10 cellular contexts compared by ENCODE assay signal in genomic region chr2:39779926-39780325, GRCh38. TPM values are rescaled to one million over a fixed set of nuclear protein-coding genes. Genes with fewer than 3 reads are reported as not detected.
DNase-seq lines count a peak whose midpoint lies in the region; ATAC-seq, FAIRE-seq and TF ChIP-seq lines count a peak whose summit lies in the region.
"Had no signal": no experiment of that assay in that cellular context is flagged by ENCODE, and none has a peak within 500 bp of the region (broad histone marks: within the 10 kb centered on the region; RNA-seq: fewer than 3 reads in every experiment).

No MANE protein-coding gene starts in this region.

- TF ChIP-seq CTCF in activated B cell treated with CpG ODN at 0.5 μM for 24 hours (IDR thresholded peaks at IDR 0.05) (no peak), hepatocyte (IDR thresholded peaks at IDR 0.05; ENCODE audit: poor library complexity) (no peak), kidney (IDR thresholded peaks at IDR 0.05; ENCODE audit: borderline replicate concordance, extremely low read depth, insufficient read depth) (no peak)

- ATAC-seq in activated B cell treated with CpG ODN at 0.5 μM for 24 hours (ENCODE audit: low read depth): no peak
- ATAC-seq in stimulated activated naive B cell treated with anti-CD40 and anti-IgM and Interleukin-4, amounts not matched to agents 10 μg/mL and 1 μg/mL and 100 μg/mL, for 72 hours (replicated peaks): no peak
- ATAC-seq in GM19395 (IDR thresholded peaks at IDR 0.05; ENCODE audit: unreplicated experiment): no peak

- H3K79me2 ChIP-seq in hepatocyte: peaks cover 36% of the 10 kb centered on the region

- H3K36me3 ChIP-seq in hepatocyte (replicated peaks; ENCODE audit: insufficient read depth, low read depth): no peaks in the 10 kb centered on the region
- no peaks in the 10 kb centered on the region for H3K36me3 ChIP-seq in kidney (ENCODE audit: control insufficient read depth in 1 of 2, insufficient read depth in 2 of 2, low read length in 2 of 2)
- H3K36me3 ChIP-seq in HAP-1 (replicated peaks): peaks cover 4% of the 10 kb centered on the region; the same call in 1 of the 2 replicates

- H3K4me3 Mint-ChIP-seq in T-helper 1 cell treated with Interleukin-12 subunit alpha and Interleukin-12 subunit beta and Interleukin-4 antibody, amounts not matched to agents 30 μg/mL and 1 μg/mL, for 36 hours: peak overlapping the region; percentile 91
- peak overlapping the region; percentile 89 for H3K4me3 Mint-ChIP-seq in activated B cell treated with CpG ODN at 0.5 μM for 24 hours
- peak overlapping the region; percentile 89 to 94 for H3K4me3 Mint-ChIP-seq in stimulated activated naive B cell treated with anti-CD40 and anti-IgM and Interleukin-4, amounts not matched to agents 10 μg/mL and 1 μg/mL and 100 μg/mL, for 72 hours

- H3K9me3 ChIP-seq in hepatocyte (ENCODE audit: low read depth): no peaks in the 10 kb centered on the region
- no peaks in the 10 kb centered on the region for H3K9me3 ChIP-seq in kidney (ENCODE audit: control insufficient read depth in 1 of 2, low read length in 2 of 2)
- H3K9me3 ChIP-seq in HAP-1: 0 out of 2 replicates have a peak, but pooled peaks cover 2% of the 10 kb centered on the region

- H3K27me3 ChIP-seq in hepatocyte (no peaks in the 10 kb centered on the region), HAP-1 (ENCODE audit: low read depth) (no peaks in the 10 kb centered on the region)

- POLR2A ChIA-PET in activated B cell treated with CpG ODN at 0.5 μM for 24 hours (lab: Charles Lee): no interaction called here

- no peak overlapping the region for H3K27ac Mint-ChIP-seq in T-helper 1 cell treated with Interleukin-12 subunit alpha and Interleukin-12 subunit beta and Interleukin-4 antibody, amounts not matched to agents 30 μg/mL and 1 μg/mL, for 36 hours
- peak overlapping the region; percentile 80 for H3K27ac Mint-ChIP-seq in activated B cell treated with CpG ODN at 0.5 μM for 24 hours
- H3K27ac Mint-ChIP-seq in stimulated activated naive B cell treated with anti-CD40 and anti-IgM and Interleukin-4, amounts not matched to agents 10 μg/mL and 1 μg/mL and 100 μg/mL, for 72 hours: peak overlapping the region; percentile 33

- H4K20me1 ChIP-seq in hepatocyte (ENCODE audit: insufficient read depth, poor library complexity, severe bottlenecking): no peaks in the 10 kb centered on the region

- no peaks in the 10 kb centered on the region for H3K9me2 ChIP-seq in hepatocyte (replicated peaks; ENCODE audit: insufficient read depth)

- CTCF ChIA-PET in activated B cell treated with CpG ODN at 0.5 μM for 24 hours (lab: Charles Lee): no interaction called here

- H3K4me1 Mint-ChIP-seq in T-helper 1 cell treated with Interleukin-12 subunit alpha and Interleukin-12 subunit beta and Interleukin-4 antibody, amounts not matched to agents 30 μg/mL and 1 μg/mL, for 36 hours (ENCODE audit: low read depth): peaks cover 43% of the 10 kb centered on the region
- H3K4me1 Mint-ChIP-seq in activated B cell treated with CpG ODN at 0.5 μM for 24 hours: peaks cover 56% of the 10 kb centered on the region
- H3K4me1 Mint-ChIP-seq in stimulated activated naive B cell treated with anti-CD40 and anti-IgM and Interleukin-4, amounts not matched to agents 10 μg/mL and 1 μg/mL and 100 μg/mL, for 72 hours: peaks cover 27 to 54% of the 10 kb centered on the region in 2 donors

- H2AFZ ChIP-seq in hepatocyte: peak overlapping the region; percentile 76

- H3K9me3 Mint-ChIP-seq in T-helper 1 cell treated with Interleukin-12 subunit alpha and Interleukin-12 subunit beta and Interleukin-4 antibody, amounts not matched to agents 30 μg/mL and 1 μg/mL, for 36 hours: peaks cover 3% of the 10 kb centered on the region
- H3K9me3 Mint-ChIP-seq in activated B cell treated with CpG ODN at 0.5 μM for 24 hours: no peaks in the 10 kb centered on the region
- no peaks in the 10 kb centered on the region for H3K9me3 Mint-ChIP-seq in stimulated activated naive B cell treated with anti-CD40 and anti-IgM and Interleukin-4, amounts not matched to agents 10 μg/mL and 1 μg/mL and 100 μg/mL, for 72 hours

- in situ Hi-C loops in HAP-1 (cut with MboI; ENCODE audit: low sequenced_read_pairs): no loop called here

- H3K9ac ChIP-seq in kidney (ENCODE audit: low read length in 2 of 2): peak overlapping the region in 1 of 2 donors; percentile 30

- H3K4me2 ChIP-seq in hepatocyte: peak overlapping the region; percentile 83

- H3K27ac ChIP-seq in hepatocyte (no peak overlapping the region), kidney (ENCODE audit: low read depth in 2 of 2, low read length in 2 of 2) (no peak overlapping the region)

- intact Hi-C loops in activated B cell treated with CpG ODN at 0.5 μM for 24 hours (cut with micrococcal nuclease): loop anchor here (2.0 to 10.0 kb wide), 2 partner anchors 343 to 1405 kb away; partner anchors contain the start of genes ATL2 and MAP4K3
- intact Hi-C loops in kidney (cut with DNase I): no loop called here

- peaks cover 13% of the 10 kb centered on the region for H3K36me3 Mint-ChIP-seq in T-helper 1 cell treated with Interleukin-12 subunit alpha and Interleukin-12 subunit beta and Interleukin-4 antibody, amounts not matched to agents 30 μg/mL and 1 μg/mL, for 36 hours (ENCODE audit: low read depth)
- peaks cover 4% of the 10 kb centered on the region for H3K36me3 Mint-ChIP-seq in activated B cell treated with CpG ODN at 0.5 μM for 24 hours (ENCODE audit: low read depth)
- H3K36me3 Mint-ChIP-seq in stimulated activated naive B cell treated with anti-CD40 and anti-IgM and Interleukin-4, amounts not matched to agents 10 μg/mL and 1 μg/mL and 100 μg/mL, for 72 hours: peaks cover 0 to 3% of the 10 kb centered on the region in 2 donors

- no peaks in the 10 kb centered on the region for H3K27me3 Mint-ChIP-seq in T-helper 1 cell treated with Interleukin-12 subunit alpha and Interleukin-12 subunit beta and Interleukin-4 antibody, amounts not matched to agents 30 μg/mL and 1 μg/mL, for 36 hours (ENCODE audit: low read depth)
- H3K27me3 Mint-ChIP-seq in activated B cell treated with CpG ODN at 0.5 μM for 24 hours: no peaks in the 10 kb centered on the region
- no peaks in the 10 kb centered on the region for H3K27me3 Mint-ChIP-seq in stimulated activated naive B cell treated with anti-CD40 and anti-IgM and Interleukin-4, amounts not matched to agents 10 μg/mL and 1 μg/mL and 100 μg/mL, for 72 hours

- H3K4me1 ChIP-seq in hepatocyte (ENCODE audit: insufficient read depth): peaks cover 4% of the 10 kb centered on the region
- peaks cover 0 to 9% of the 10 kb centered on the region in 2 donors for H3K4me1 ChIP-seq in kidney (ENCODE audit: control insufficient read depth in 1 of 2, insufficient read depth in 1 of 2, low read depth in 1 of 2, low read length in 2 of 2)
- peaks cover 4% of the 10 kb centered on the region; the same call in 1 of the 2 replicates for H3K4me1 ChIP-seq in HAP-1

- 97% methylated on average over 6 of the region's 6 CpGs for WGBS in hepatocyte (ENCODE audit: low lambda C conversion rate, missing lambda C conversion rate)

- H3K4me3 ChIP-seq in hepatocyte (no peak overlapping the region), kidney (ENCODE audit: low read length in 2 of 2) (peak overlapping the region in 1 of 2 donors; percentile 75), HAP-1 (no peak overlapping the region; the same call in 1 of the 2 replicates)

- FAIRE-seq in kidney (lab: Jason Lieb, UNC): no peak

- DNase-seq in T-helper 1 cell (no peak), activated B cell treated with CpG ODN at 0.5 μM for 24 hours (no peak), hepatocyte (ENCODE audit: low spot score) (no peak), kidney (no peak), HAP-1 (ENCODE audit: low spot score in 2 of 2) (no peak)
- DNase-seq in stimulated activated naive B cell treated with anti-CD40 and anti-IgM and Interleukin-4, amounts not matched to agents 10 μg/mL and 1 μg/mL and 100 μg/mL, for 72 hours: no peak
- DNase-seq: effector CD4-positive, alpha-beta T cell; NCI-H2227 treated with DMSO at 0.1 percent for 48 hours had no signal

RNA-seq across cellular contexts. Expression of gene THUMPD2, which starts 0.9 kb away (rescaled TPM):
- total RNA-seq in activated B cell treated with CpG ODN at 0.5 μM for 24 hours (13.2 and 14.1 TPM in 2 replicates), hepatocyte (12.2 and 12.8 TPM in 2 replicates), kidney (14.1 TPM)
- polyA plus RNA-seq in hepatocyte (6.5 and 8.3 TPM in 2 replicates), kidney (ENCODE audit: insufficient read depth, low read depth, low replicate concordance) (9.2 TPM)
